Comparison of ENCODE assay signal across 27 cellular contexts in the genomic region with DNA sequence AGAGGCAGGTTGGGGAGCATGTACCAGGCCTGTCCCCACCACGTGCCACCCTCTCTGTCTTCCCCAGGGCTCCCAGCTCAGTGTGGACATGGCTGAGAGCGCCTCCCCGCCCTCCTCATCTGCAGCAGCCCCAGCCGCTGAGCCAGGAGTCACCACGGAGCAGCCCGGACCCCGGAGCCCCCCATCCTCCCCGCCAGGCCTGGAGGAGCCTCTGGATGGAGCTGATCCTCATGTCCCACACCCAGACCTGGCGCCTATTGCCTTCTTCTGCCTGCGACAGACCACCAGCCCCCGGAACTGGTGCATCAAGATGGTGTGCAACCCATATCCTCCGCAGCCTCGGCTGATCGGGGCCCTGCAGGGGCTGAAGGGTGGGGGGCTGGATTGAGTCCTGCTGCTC. TPM values are rescaled to one million over a fixed set of nuclear protein-coding genes. Genes with fewer than 3 reads are reported as not detected.
"Had no signal": no experiment of that assay in that cellular context is flagged by ENCODE, and none has a peak within 500 bp of the region (broad histone marks: within the 10 kb centered on the region; RNA-seq: fewer than 3 reads in every experiment).

TSS of gene CACNA1I (plus strand) at position 89 of the 400 bp plus-strand sequence. CDS start at position 89, 0 bp downstream.

- H3K9me3 ChIP-seq: heart left ventricle, psoas muscle, spleen, testis, transverse colon had no signal

- H3K27me3 Mint-ChIP-seq: stimulated activated naive CD8-positive, alpha-beta T cell treated with anti-CD3 and anti-CD28 coated beads, Interleukin-15, Interleukin-2, amounts not matched to agents 100 ng/mL and 50 ng/mL, for 24 hours had no signal

- H3K4me3 ChIP-seq: heart left ventricle, psoas muscle, spleen, testis, transverse colon had no signal

- H3K9ac ChIP-seq: parathyroid adenoma had no signal

- H3K27ac ChIP-seq: foreskin keratinocyte, heart left ventricle, parathyroid adenoma, psoas muscle, spleen, testis, transverse colon had no signal

- H3K36me3 Mint-ChIP-seq: naive thymus-derived CD8-positive, alpha-beta T cell had no signal

- ATAC-seq: foreskin keratinocyte; heart left ventricle; naive thymus-derived CD8-positive, alpha-beta T cell; psoas muscle; sciatic nerve; stimulated activated memory B cell treated with anti-CD40 and anti-IgM and Interleukin-4, amounts not matched to agents 10 μg/mL and 1 μg/mL and 100 μg/mL, for 72 hours had no signal

- DNase-seq: cortex of kidney; endodermal cell; erythroblast; foreskin keratinocyte; heart left ventricle; hippocampal formation; mesendoderm; naive thymus-derived CD8-positive, alpha-beta T cell; nucleus accumbens; psoas muscle; retina; spleen; stimulated activated CD4-positive, alpha-beta T cell treated with anti-CD3 and anti-CD28 coated beads, Interleukin-15, amount 100 ng/mL, for 24 hours; stimulated activated CD4-positive, alpha-beta T cell treated with anti-CD3 and anti-CD28 coated beads, Interleukin-1b, Interleukin-23, amount 100 ng/mL, for 48 hours; stimulated activated CD4-positive, alpha-beta T cell treated with anti-CD3 and anti-CD28 coated beads, Interleukin-4, amount 100 ng/mL, for 24 hours; testis; transverse colon had no signal

- H3K4me1 ChIP-seq: heart left ventricle, parathyroid adenoma, psoas muscle, testis, transverse colon had no signal

- H3K4me3 Mint-ChIP-seq: central memory CD8-positive, alpha-beta T cell; endodermal cell; stimulated activated memory B cell treated with anti-CD40 and anti-IgM and Interleukin-4, amounts not matched to agents 10 μg/mL and 1 μg/mL and 100 μg/mL, for 72 hours; stimulated activated naive CD8-positive, alpha-beta T cell treated with anti-CD3 and anti-CD28 coated beads, Interleukin-15, Interleukin-2, amounts not matched to agents 100 ng/mL and 50 ng/mL, for 24 hours had no signal

- H3K27ac Mint-ChIP-seq: endodermal cell; stimulated activated memory B cell treated with anti-CD40 and anti-IgM and Interleukin-4, amounts not matched to agents 10 μg/mL and 1 μg/mL and 100 μg/mL, for 72 hours; stimulated activated naive CD8-positive, alpha-beta T cell treated with anti-CD3 and anti-CD28 coated beads, Interleukin-15, Interleukin-2, amounts not matched to agents 100 ng/mL and 50 ng/mL, for 24 hours had no signal

- H2AFZ ChIP-seq: parathyroid adenoma had no signal

- H3K9me3 Mint-ChIP-seq: endodermal cell had no signal

- H3K36me3 ChIP-seq: heart left ventricle, spleen, transverse colon had no signal

- H3K4me1 Mint-ChIP-seq: endodermal cell had no signal

- H3K27me3 ChIP-seq: foreskin keratinocyte, testis, transverse colon had no signal

RNA-seq across cellular contexts. Expression of gene CACNA1I, which starts in this region (rescaled TPM):
- total RNA-seq: endothelial cell of umbilical vein, glomerular endothelial cell, kidney epithelial cell, lung microvascular endothelial cell, skeletal muscle tissue had no signal
- polyA plus RNA-seq: endothelial cell of umbilical vein, foreskin keratinocyte had no signal
